30 cellular contexts compared by ENCODE assay signal in the genomic region with DNA sequence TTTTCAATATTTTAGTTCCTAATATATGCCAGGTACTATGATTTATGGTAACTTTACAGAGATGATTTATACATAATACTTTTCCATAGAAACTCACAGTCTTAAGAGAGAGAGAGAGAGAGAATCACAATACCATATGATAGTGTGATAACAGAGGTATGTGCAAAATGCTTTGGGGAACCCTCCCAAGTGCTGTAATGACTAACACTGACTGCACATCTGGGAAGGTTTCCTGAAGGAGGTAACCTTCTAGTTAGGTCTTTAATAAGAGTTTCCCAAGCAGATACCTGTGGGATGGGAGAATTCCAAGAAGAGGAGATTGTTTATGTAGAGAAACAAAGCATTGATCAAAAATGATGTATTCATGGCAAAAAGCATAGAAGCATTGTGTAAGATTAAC. TPM values are rescaled to one million over a fixed set of nuclear protein-coding genes. Genes with fewer than 3 reads are reported as not detected.
DNase-seq lines count a peak whose midpoint lies in the region; ATAC-seq and TF ChIP-seq lines count a peak whose summit lies in the region.
"Had no signal": no experiment of that assay in that cellular context is flagged by ENCODE, and none has a peak within 500 bp of the region (broad histone marks: within the 10 kb centered on the region; RNA-seq: fewer than 3 reads in every experiment).

No MANE protein-coding gene starts in this region.

- DNase-seq in M059J (ENCODE audit: low read depth), result peak; percentile 19
- peak; percentile 69 for DNase-seq in amniotic epithelial cell (ENCODE audit: low read depth)
- DNase-seq in fibroblast of the aortic adventitia (ENCODE audit: low read depth), result peak; percentile 63
- no peak for DNase-seq in omental fat pad (ENCODE audit: low spot score)
- no peak for DNase-seq in NCI-H1694 (lab: John Stamatoyannopoulos, UW)
- DNase-seq: AML-193; CD4-positive, alpha-beta T cell; DMS79; EL; GDM1; GM23248; H7; Karpas-422; MV-4-11; NCI-H1105; NCI-H1436 treated with DMSO at 0.1 percent for 48 hours; NCI-H1930; NCI-H2107; NCI-H446; NCI-H524 treated with DMSO at 0.1 percent for 48 hours; NCI-H774; SJCRH30 had no signal

- ATAC-seq in omental fat pad (ENCODE audit: low FRiP score) (peak; percentile 49), GM18519 (IDR thresholded peaks at IDR 0.05; ENCODE audit: low FRiP score, unreplicated experiment) (no peak), GM18909 (IDR thresholded peaks at IDR 0.05; ENCODE audit: poor library complexity, unreplicated experiment) (no peak), HG02763 (IDR thresholded peaks at IDR 0.05; ENCODE audit: unreplicated experiment) (no peak)
- ATAC-seq: GM12878, HepG2, Right ventricle myocardium inferior had no signal

- H3K4me3 ChIP-seq in fibroblast of the aortic adventitia (ENCODE audit: low read depth, low read length), result no peak overlapping the region
- H3K4me3 ChIP-seq: BLaER1 treated with 17β-estradiol and CSF1 and Interleukin-3, amounts not matched to agents 10 nM and 100 nM; GM12878; GM23248; SJCRH30 had no signal

- TF ChIP-seq CTCF in fibroblast of the aortic adventitia (IDR thresholded peaks at IDR 0.05; ENCODE audit: insufficient read depth, low read length), result no peak
- TF ChIP-seq CTCF in omental fat pad (IDR thresholded peaks at IDR 0.05), result no peak

RNA-seq across cellular contexts. Expression of a gene that starts 34.6 kb away (rescaled TPM):
- total RNA-seq in M059J (2014; rRNA removed; shearing (Covaris generic)), result 35.5 and 40.6 TPM in 2 replicates
- 18.2 and 25.2 TPM in 2 replicates for total RNA-seq in fibroblast of the aortic adventitia (ENCODE audit: low replicate concordance)
- total RNA-seq in omental fat pad, result 10 to 100 TPM; 12.6 to 20.2 (median 19.5) TPM

RNA-seq across cellular contexts. Expression of a gene that starts 54.5 kb away (rescaled TPM):
- total RNA-seq in M059J (2014; rRNA removed; shearing (Covaris generic)), result 38.0 and 44.1 TPM in 2 replicates
- total RNA-seq in fibroblast of the aortic adventitia (ENCODE audit: low replicate concordance) (44.2 and 53.3 TPM in 2 replicates), omental fat pad (10 to 100 TPM; 39.6 to 61.8 (median 44.5) TPM)

RNA-seq across cellular contexts. Expression of a gene that starts 58.0 kb away (rescaled TPM):
- not detected in 2 replicates for total RNA-seq in M059J (2014; rRNA removed; shearing (Covaris generic))
- not detected in 2 replicates for total RNA-seq in fibroblast of the aortic adventitia (ENCODE audit: low replicate concordance)
- total RNA-seq in omental fat pad, result not detected
- total RNA-seq: CD4-positive, alpha-beta T cell; GM12878; GM23248; H7; HT1080 had no signal

Comparison
In these comparisons a context has a peak if more than half of its experiments do, and no peak if none do; other contexts are left out.
1. DNase-seq: peak in M059J (single experiment), amniotic epithelial cell (single experiment) and fibroblast of the aortic adventitia (single experiment); none in omental fat pad (single experiment) and NCI-H1694 (single experiment).